26 cellular contexts compared by ENCODE assay signal in the genomic region with DNA sequence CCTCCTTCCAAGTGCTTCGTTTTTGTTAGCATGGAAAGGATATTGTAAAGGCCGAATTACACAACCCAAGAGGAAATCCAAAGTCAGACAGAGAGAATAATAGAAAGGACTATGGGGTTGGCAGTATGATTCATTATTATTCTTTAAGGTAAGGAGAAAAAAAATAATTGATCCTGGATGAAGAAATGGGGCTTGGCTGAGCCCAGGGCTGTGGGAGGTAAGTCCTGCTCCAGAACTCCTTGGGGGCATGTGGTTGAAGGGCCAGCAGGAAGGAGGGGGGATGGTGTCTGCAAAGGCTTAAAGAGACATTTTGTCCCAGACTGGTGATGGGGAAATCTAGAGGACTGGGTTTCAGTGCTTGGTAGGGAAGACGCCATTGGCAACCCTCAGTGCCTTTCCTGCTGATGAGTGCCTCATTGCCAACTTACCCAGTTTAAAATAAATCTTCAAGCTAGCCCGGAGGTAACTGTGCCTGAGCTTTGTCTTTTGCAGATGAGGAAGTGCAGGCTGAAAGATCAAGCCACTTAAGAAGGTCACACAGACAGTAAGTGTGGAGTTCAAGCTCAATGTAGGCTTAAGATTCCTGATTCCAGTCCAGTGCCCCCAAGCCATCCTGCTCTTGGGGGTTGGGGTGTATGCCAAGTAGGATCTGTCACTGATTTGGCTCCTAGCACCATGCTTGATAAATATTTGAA. TPM values are rescaled to one million over a fixed set of nuclear protein-coding genes. Genes with fewer than 3 reads are reported as not detected.
DNase-seq lines count a peak whose midpoint lies in the region; ATAC-seq and TF ChIP-seq lines count a peak whose summit lies in the region.
"Had no signal": no experiment of that assay in that cellular context is flagged by ENCODE, and none has a peak within 500 bp of the region (broad histone marks: within the 10 kb centered on the region; RNA-seq: fewer than 3 reads in every experiment).

No MANE protein-coding gene starts in this region.

- no peak overlapping the region for H3K9ac ChIP-seq in mesenchymal stem cell (ENCODE audit: low read length)

- no peak overlapping the region for H4K91ac ChIP-seq in mesenchymal stem cell (ENCODE audit: low read length)

- H2BK120ac ChIP-seq in mesenchymal stem cell (ENCODE audit: low read depth, low read length), result no peak overlapping the region

- H3K23ac ChIP-seq in mesenchymal stem cell (ENCODE audit: low read length in 2 of 2), result no peak overlapping the region

- H3K27ac ChIP-seq in angular gyrus (ENCODE audit: low read depth, low read length) (peak overlapping the region; percentile 4), suprapubic skin (peak overlapping the region; percentile 13), mesenchymal stem cell (ENCODE audit: low read length, poor library complexity, severe bottlenecking) (no peak overlapping the region), dorsolateral prefrontal cortex (peak overlapping the region in 19 of 59 donors; percentile 1 to 55 (median 30))
- H3K27ac ChIP-seq: A549, transverse colon, VCaP had no signal

- no peak overlapping the region for H2AFZ ChIP-seq in mesenchymal stem cell (ENCODE audit: low read depth, low read length)

- H4K8ac ChIP-seq in mesenchymal stem cell (ENCODE audit: low read length), result no peak overlapping the region

- H3K4me1 ChIP-seq in suprapubic skin, result no peaks in the 10 kb centered on the region
- no peaks in the 10 kb centered on the region for H3K4me1 ChIP-seq in mesenchymal stem cell (ENCODE audit: control insufficient read depth, insufficient read depth, low read depth, low read length)
- H3K4me1 ChIP-seq: adrenal gland, BE2C, transverse colon had no signal

- H2BK15ac ChIP-seq in mesenchymal stem cell (ENCODE audit: low read depth, poor library complexity, severe bottlenecking), result no peak overlapping the region

- no peaks in the 10 kb centered on the region for H3K9me3 ChIP-seq in suprapubic skin
- H3K9me3 ChIP-seq in mesenchymal stem cell (ENCODE audit: control insufficient read depth, low read length), result no peaks in the 10 kb centered on the region
- H3K9me3 ChIP-seq: A549, adrenal gland, BE2C, esophagus squamous epithelium, transverse colon had no signal

- H3K4ac ChIP-seq in mesenchymal stem cell (ENCODE audit: low read depth in 1 of 2, low read length in 2 of 2), result no peak overlapping the region

- H3K36me3 ChIP-seq in suprapubic skin (no peaks in the 10 kb centered on the region), mesenchymal stem cell (ENCODE audit: control insufficient read depth in 1 of 2, insufficient read depth in 2 of 2, low read depth in 1 of 2, low read length in 2 of 2) (no peaks in the 10 kb centered on the region)
- H3K36me3 ChIP-seq: adrenal gland, BE2C, esophagus squamous epithelium, transverse colon had no signal

- H3K4me3 ChIP-seq in epithelial cell of esophagus (ENCODE audit: low read length) (no peak overlapping the region), suprapubic skin (no peak overlapping the region), mesenchymal stem cell (ENCODE audit: insufficient read depth in 1 of 2, low read depth in 1 of 2, low read length in 2 of 2) (no peak overlapping the region), dorsolateral prefrontal cortex (no peak overlapping the region)
- H3K4me3 ChIP-seq: A549, adrenal gland, esophagus squamous epithelium, transverse colon had no signal

- no peaks in the 10 kb centered on the region for H3K79me1 ChIP-seq in mesenchymal stem cell (replicated peaks; ENCODE audit: low read length, poor library complexity, severe bottlenecking)

- intact Hi-C loops in dorsolateral prefrontal cortex (cut with DNase I), result no loop called here

- TF ChIP-seq EP300 in suprapubic skin (IDR thresholded peaks at IDR 0.05), result no peak

- no peak overlapping the region for H3K18ac ChIP-seq in mesenchymal stem cell (ENCODE audit: low read depth in 1 of 2, low read length in 2 of 2)

- H3K4me2 ChIP-seq in mesenchymal stem cell (ENCODE audit: low read length, poor library complexity, severe bottlenecking), result no peak overlapping the region
- H3K4me2 ChIP-seq: A549 had no signal

- DNase-seq in SKM-1 treated with dmso at 0.1 percent for 144 hours (lab: John Stamatoyannopoulos, UW; ENCODE audit: unreplicated experiment), result peak; percentile 13
- DNase-seq in SKM-1 (lab: John Stamatoyannopoulos, UW; ENCODE audit: unreplicated experiment), result no peak
- DNase-seq in epithelial cell of esophagus (ENCODE audit: low read depth), result peak; percentile 50
- DNase-seq in suprapubic skin (ENCODE audit: low spot score in 2 of 2), result no peak
- no peak for DNase-seq in mesenchymal stem cell
- no peak for DNase-seq in dorsolateral prefrontal cortex
- DNase-seq: activated CD4-positive, alpha-beta T cell treated with anti-CD3 and anti-CD28 coated beads, Interleukin-2, amount 10 ng/mL, durations not matched to agents 7 days and 5 days; activated effector memory CD4-positive, alpha-beta T cell treated with Interleukin-2 at 50 U/mL for 16 hours; adrenal gland; BE2C; central memory CD4-positive, alpha-beta T cell; esophagus squamous epithelium; glutamatergic neuron; naive B cell; NCI-H2081 treated with DMSO at 0.1 percent for 48 hours; stimulated activated CD4-positive, alpha-beta T cell treated with anti-CD3 and anti-CD28 coated beads, Interleukin-4, amount 100 ng/mL, for 4 hours; transverse colon had no signal

- ATAC-seq in GM18909 (IDR thresholded peaks at IDR 0.05; ENCODE audit: poor library complexity, unreplicated experiment), result no peak
- ATAC-seq: A549 had no signal

- H2BK5ac ChIP-seq in mesenchymal stem cell (ENCODE audit: low read depth, low read length, poor library complexity, severe bottlenecking), result no peak overlapping the region

- H2AK5ac ChIP-seq in mesenchymal stem cell (ENCODE audit: low read length, severe bottlenecking), result no peak overlapping the region

- 42% methylated on average over 4 of the region's 4 CpGs for WGBS in suprapubic skin
- 79% methylated on average over 4 of the region's 4 CpGs for WGBS in mesenchymal stem cell

- no peak for TF ChIP-seq CTCF in epithelial cell of esophagus (IDR thresholded peaks at IDR 0.05; ENCODE audit: insufficient read depth, low read depth, low read length, missing control alignments)
- TF ChIP-seq CTCF in suprapubic skin (IDR thresholded peaks at IDR 0.05), result no peak
- TF ChIP-seq CTCF in dorsolateral prefrontal cortex (IDR thresholded peaks at IDR 0.05 in 54 of 56, conservative IDR thresholded peaks at IDR 0.05 in 2 of 56; ENCODE audit: low read depth in 1 of 56, partially characterized antibody in 56 of 56), result no peak

- H3K14ac ChIP-seq in mesenchymal stem cell (ENCODE audit: low read length in 2 of 2), result no peak overlapping the region

- TF ChIP-seq POLR2A in suprapubic skin (IDR thresholded peaks at IDR 0.05), result no peak

- no peak overlapping the region for H2BK12ac ChIP-seq in mesenchymal stem cell (ENCODE audit: low read length in 2 of 2)

- H3K27me3 ChIP-seq in suprapubic skin (no peaks in the 10 kb centered on the region), mesenchymal stem cell (ENCODE audit: control insufficient read depth in 1 of 2, insufficient read depth in 1 of 2, low read length in 2 of 2) (no peaks in the 10 kb centered on the region), dorsolateral prefrontal cortex (no peaks in the 10 kb centered on the region)
- H3K27me3 ChIP-seq: adrenal gland, BE2C, esophagus squamous epithelium, transverse colon had no signal

RNA-seq across cellular contexts. Expression of gene FOXI1, which starts 30.2 kb away (rescaled TPM):
- total RNA-seq in suprapubic skin, result 1 to 10 TPM; 2.4 to 4.9 (median 3.9) TPM
- not detected for polyA plus RNA-seq in mesenchymal stem cell (2013, experiment 1 of 2)
- not detected for polyA plus RNA-seq in mesenchymal stem cell (2013, experiment 2 of 2)
- total RNA-seq in dorsolateral prefrontal cortex, result not detected
- total RNA-seq: activated CD4-positive, alpha-beta T cell treated with anti-CD3 and anti-CD28 coated beads, Interleukin-2, amount 10 ng/mL, durations not matched to agents 7 days and 5 days; adrenal gland; Daoy; esophagus squamous epithelium; LHCN-M2; omental fat pad; SK-MEL-5; T-helper 2 cell treated with Interferon-gamma antibody and Interleukin-4, amounts not matched to agents 100 ng/mL and 5 ng/mL, for 36 hours; transverse colon had no signal
- polyA plus RNA-seq: A549, adrenal gland had no signal

Comparison
In these comparisons a context has a peak if more than half of its experiments do, and no peak if none do; other contexts are left out.
1. DNase-seq: peak in SKM-1 treated with dmso at 0.1 percent for 144 hours (single experiment) and epithelial cell of esophagus (single experiment); none in SKM-1 (single experiment), suprapubic skin (0 of 2), mesenchymal stem cell (single experiment) and dorsolateral prefrontal cortex (0 of 10).